In genomic region chr11:61799665-61800284, GRCh38 we compare ENCODE assay signal across 18 cellular contexts.
"Had no signal": no experiment of that assay in that cellular context is flagged by ENCODE, and none has a peak within 500 bp of the region (broad histone marks: within the 10 kb centered on the region; RNA-seq: fewer than 3 reads in every experiment).

No MANE protein-coding gene starts in this region.

- H3K27me3 ChIP-seq: esophagus squamous epithelium, right lobe of liver had no signal

- ATAC-seq: activated CD4-positive, alpha-beta T cell treated with anti-CD3 and anti-CD28 coated beads for 36 hours; effector memory CD8-positive, alpha-beta T cell; left colon; naive thymus-derived CD4-positive, alpha-beta T cell; psoas muscle; right lobe of liver; stimulated activated memory B cell treated with anti-CD40 and anti-IgM and Interleukin-4, amounts not matched to agents 10 μg/mL and 1 μg/mL and 100 μg/mL, for 72 hours had no signal

- DNase-seq: activated CD4-positive, alpha-beta T cell treated with anti-CD3 and anti-CD28 coated beads for 36 hours; activated naive CD4-positive, alpha-beta T cell treated with anti-CD3 and anti-CD28 coated beads, Interleukin-2, amount 50 U/mL, for 16 hours; effector memory CD8-positive, alpha-beta T cell; esophagus squamous epithelium; foreskin fibroblast; left colon; naive thymus-derived CD4-positive, alpha-beta T cell; occipital lobe; psoas muscle; substantia nigra; T1000; trophoblast cell had no signal

- H3K27me3 Mint-ChIP-seq: activated CD4-positive, alpha-beta T cell treated with anti-CD3 and anti-CD28 coated beads for 36 hours; central memory CD8-positive, alpha-beta T cell; effector memory CD8-positive, alpha-beta T cell; naive thymus-derived CD4-positive, alpha-beta T cell; stimulated activated memory B cell treated with anti-CD40 and anti-IgM and Interleukin-4, amounts not matched to agents 10 μg/mL and 1 μg/mL and 100 μg/mL, for 72 hours had no signal

- H3K4me3 ChIP-seq: esophagus squamous epithelium, lung, psoas muscle, right lobe of liver had no signal

- H3K4me3 Mint-ChIP-seq: activated CD4-positive, alpha-beta T cell treated with anti-CD3 and anti-CD28 coated beads for 36 hours; central memory CD8-positive, alpha-beta T cell; effector memory CD8-positive, alpha-beta T cell; naive thymus-derived CD4-positive, alpha-beta T cell; stimulated activated memory B cell treated with anti-CD40 and anti-IgM and Interleukin-4, amounts not matched to agents 10 μg/mL and 1 μg/mL and 100 μg/mL, for 72 hours had no signal

- H3K9me3 ChIP-seq: esophagus squamous epithelium, psoas muscle, right lobe of liver had no signal

- H3K27ac Mint-ChIP-seq: activated CD4-positive, alpha-beta T cell treated with anti-CD3 and anti-CD28 coated beads for 36 hours; stimulated activated memory B cell treated with anti-CD40 and anti-IgM and Interleukin-4, amounts not matched to agents 10 μg/mL and 1 μg/mL and 100 μg/mL, for 72 hours had no signal

- H3K4me1 Mint-ChIP-seq: stimulated activated memory B cell treated with anti-CD40 and anti-IgM and Interleukin-4, amounts not matched to agents 10 μg/mL and 1 μg/mL and 100 μg/mL, for 72 hours had no signal

- H3K27ac ChIP-seq: esophagus squamous epithelium, psoas muscle, right lobe of liver, VCaP had no signal

- H3K9me3 Mint-ChIP-seq: activated T-helper 2 cell treated with anti-CD3 and anti-CD28 coated beads, Interferon-gamma antibody, Interleukin-2, Interleukin-4, amounts not matched to agents 10 μg/mL and 5 μg/mL and 100 μg/mL, durations not matched to agents 14 hours and 24 hours and 36 hours; central memory CD8-positive, alpha-beta T cell; effector memory CD8-positive, alpha-beta T cell; naive thymus-derived CD4-positive, alpha-beta T cell; stimulated activated memory B cell treated with anti-CD40 and anti-IgM and Interleukin-4, amounts not matched to agents 10 μg/mL and 1 μg/mL and 100 μg/mL, for 72 hours had no signal
